5 cellular contexts compared by ENCODE assay signal in the genomic region with DNA sequence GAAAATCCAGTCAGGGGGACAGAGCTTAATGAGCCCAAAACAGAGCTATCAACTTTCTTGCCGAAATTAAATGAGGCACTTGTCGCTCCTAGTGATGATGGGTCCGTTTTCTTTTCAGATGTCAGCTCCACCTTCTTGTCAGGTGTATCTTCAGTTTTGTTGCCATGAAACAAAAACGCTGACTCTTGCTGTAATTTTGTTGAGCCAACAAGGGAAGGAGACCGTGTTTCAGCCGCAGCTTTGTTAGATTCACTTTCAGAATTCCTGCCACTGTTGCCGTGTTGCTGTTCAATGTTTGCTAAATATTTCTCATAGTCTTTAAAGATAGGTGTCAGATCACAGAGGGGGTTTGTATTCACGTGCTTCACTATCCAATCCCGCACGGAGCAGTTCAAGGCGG.
DNase-seq lines count a peak whose midpoint lies in the region; ATAC-seq, FAIRE-seq and TF ChIP-seq lines count a peak whose summit lies in the region.
"Not testable (repeated sequence)": the region's sequence is repeated elsewhere in the genome, so short reads cannot be mapped to it uniquely, and the experiment has no call there.

No MANE protein-coding gene starts in this region.

- not testable (repeated sequence) for TF ChIP-seq RAD21 in A549 (conservative IDR thresholded peaks at IDR 0.05 in 1 of 2, IDR thresholded peaks at IDR 0.05 in 1 of 2); IMR-90 (IDR thresholded peaks at IDR 0.05; ENCODE audit: low read length)

- BruUV-seq in IMR-90 (replicated peaks; lab: Mats Ljungman, UMichigan): not testable (repeated sequence)

- not testable (repeated sequence) for H3K9me1 ChIP-seq in IMR-90 (ENCODE audit: insufficient read depth, low read length)

- not testable (repeated sequence) for H2BK120ac ChIP-seq in IMR-90 (ENCODE audit: low read depth, low read length)

- H2BK20ac ChIP-seq in IMR-90 (ENCODE audit: low read depth, low read length): not testable (repeated sequence)

- intact Hi-C loops in IMR-90 (cut with micrococcal nuclease): not testable (repeated sequence)

- not testable (repeated sequence) for FAIRE-seq in A549 (lab: Jason Lieb, UNC)

- H3K4me2 ChIP-seq in A549; IMR-90 (ENCODE audit: low read depth, low read length): not testable (repeated sequence)

- not testable (repeated sequence) for H3K79me1 ChIP-seq in IMR-90 (ENCODE audit: low read depth in 1 of 2, low read length in 2 of 2)

- not testable (repeated sequence) for TF ChIP-seq EP300 in A549 (IDR thresholded peaks at IDR 0.05)

- DNase-seq in A549 (ENCODE audit: low read depth in 1 of 2, low spot score in 1 of 2); IMR-90: not testable (repeated sequence)
- DNase-seq in NCI-H748 (lab: John Stamatoyannopoulos, UW; ENCODE audit: unreplicated experiment): peak; percentile 36
- DNase-seq in RPMI8226: peak; percentile 55

- CTCF ChIA-PET in A549 (lab: Yijun Ruan, JAX); IMR-90 (lab: Yijun Ruan, JAX): not testable (repeated sequence)

- H3K27ac ChIP-seq in A549; IMR-90 (ENCODE audit: insufficient read depth, low read length): not testable (repeated sequence)

- H3K4me1 ChIP-seq in A549; IMR-90 (ENCODE audit: control insufficient read depth, insufficient read depth, low read length); endocrine pancreas (ENCODE audit: control insufficient read depth, insufficient read depth, low read length): not testable (repeated sequence)

- not testable (repeated sequence) for ATAC-seq in A549; IMR-90 (ENCODE audit: low read depth)

- H4K20me1 ChIP-seq in IMR-90 (ENCODE audit: insufficient read depth, low read length): not testable (repeated sequence)

- not testable (repeated sequence) for H3K9me3 ChIP-seq in A549; IMR-90 (ENCODE audit: control insufficient read depth, insufficient read depth, low read length); endocrine pancreas (ENCODE audit: control insufficient read depth, low read length)

- H4K5ac ChIP-seq in IMR-90 (ENCODE audit: low read depth, low read length): not testable (repeated sequence)

- not testable (repeated sequence) for H2AK9ac ChIP-seq in IMR-90 (replicated peaks; ENCODE audit: low read depth, low read length, poor library complexity)

- not testable (repeated sequence) for TF ChIP-seq POLR2A in A549 (IDR thresholded peaks at IDR 0.05; ENCODE audit: low read length); IMR-90 (IDR thresholded peaks at IDR 0.05; ENCODE audit: low read depth, low read length)

- dilution Hi-C loops in IMR-90 (cut with HindIII; ENCODE audit: low sequenced_read_pairs, unreplicated experiment): not testable (repeated sequence)

- not testable (repeated sequence) for H2AFZ ChIP-seq in IMR-90 (replicated peaks; ENCODE audit: low read length, poor library complexity)

- not testable (repeated sequence) for H3K23ac ChIP-seq in IMR-90 (ENCODE audit: low read depth, low read length)

- not testable (repeated sequence) for H3K9ac ChIP-seq in IMR-90 (ENCODE audit: low read depth, low read length); endocrine pancreas (ENCODE audit: control insufficient read depth, insufficient read depth, low read length)

- in situ Hi-C loops in IMR-90 (cut with MboI; ENCODE audit: low sequenced_read_pairs): not testable (repeated sequence)

- not testable (repeated sequence) for H3K18ac ChIP-seq in IMR-90 (ENCODE audit: low read depth, low read length)

- not testable (repeated sequence) for H2AK5ac ChIP-seq in IMR-90 (ENCODE audit: low read depth, low read length)

- H2BK5ac ChIP-seq in IMR-90 (ENCODE audit: low read depth, low read length, poor library complexity, severe bottlenecking): not testable (repeated sequence)

- H4K8ac ChIP-seq in IMR-90 (ENCODE audit: low read depth in 2 of 2, low read length in 2 of 2): not testable (repeated sequence)

- 68% methylated on average over 11 of the region's 11 CpGs for WGBS in A549 (ENCODE audit: missing lambda C conversion rate)
- no CpG with 5 or more reads among the region's 11 CpGs for WGBS in IMR-90 (ENCODE audit: extremely low coverage in 2 of 2, insufficient read length in 1 of 2), 2 experiments

- H3K27me3 ChIP-seq in IMR-90 (ENCODE audit: control insufficient read depth, insufficient read depth, low read length); endocrine pancreas (ENCODE audit: control insufficient read depth, insufficient read depth, low read length): not testable (repeated sequence)

- H3K36me3 ChIP-seq in IMR-90 (ENCODE audit: control insufficient read depth, insufficient read depth, low read length); endocrine pancreas (ENCODE audit: control insufficient read depth, insufficient read depth, low read length): not testable (repeated sequence)

- not testable (repeated sequence) for H2BK15ac ChIP-seq in IMR-90 (ENCODE audit: low read depth, low read length)

- H4K91ac ChIP-seq in IMR-90 (ENCODE audit: insufficient read depth, low read depth, low read length): not testable (repeated sequence)

- TF ChIP-seq CTCF in A549 (IDR thresholded peaks at IDR 0.05); IMR-90 (conservative IDR thresholded peaks at IDR 0.05; ENCODE audit: low read depth, low read length): not testable (repeated sequence)

- H3K4me3 ChIP-seq in A549; IMR-90 (ENCODE audit: insufficient read depth, low read depth, low read length): not testable (repeated sequence)
- H3K4me3 ChIP-seq in endocrine pancreas (ENCODE audit: control insufficient read depth, insufficient read depth, low read length): peak overlapping the region; percentile 22

- not testable (repeated sequence) for H3K4ac ChIP-seq in IMR-90 (ENCODE audit: low read depth, low read length)

- H3K56ac ChIP-seq in IMR-90 (ENCODE audit: extremely low read depth, insufficient read depth, low read length): not testable (repeated sequence)

- not testable (repeated sequence) for H3K14ac ChIP-seq in IMR-90 (replicated peaks; ENCODE audit: low read depth, low read length)

- POLR2A ChIA-PET in A549 (lab: Yijun Ruan, JAX); IMR-90 (lab: Charles Lee; ENCODE audit: unreplicated experiment): not testable (repeated sequence)

TF ChIP-seq in A549, 52 proteins besides CTCF, POLR2A, EP300 and RAD21:
- TF ChIP-seq MAFK (IDR thresholded peaks at IDR 0.05; ENCODE audit: partially characterized antibody): peak; percentile 57

TF ChIP-seq in IMR-90, 13 proteins besides CTCF, POLR2A, EP300 and RAD21:
- peak; percentile 43; the same call in 1 of the 2 replicates for TF ChIP-seq MAFK (IDR thresholded peaks at IDR 0.05; ENCODE audit: low read depth, low read length)
